In the genomic region with DNA sequence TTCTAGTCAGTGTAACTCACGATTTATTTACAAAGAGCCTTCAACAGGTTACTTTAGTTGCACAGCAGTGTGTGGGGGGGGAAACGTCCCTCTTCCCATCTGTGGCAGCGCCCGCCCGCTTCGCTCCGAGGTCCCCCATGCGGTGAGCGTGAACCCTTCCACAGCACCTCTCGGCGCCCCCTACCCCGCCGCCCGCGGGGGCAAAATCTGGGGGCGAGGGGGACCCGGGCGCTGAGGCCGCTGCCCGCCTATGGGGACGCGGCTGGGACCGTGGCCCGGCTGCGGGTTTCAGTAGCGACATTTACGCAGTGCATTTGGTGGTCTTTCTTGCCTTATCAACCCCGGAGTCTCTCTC, we compare ENCODE assay signal across 16 cellular contexts. TPM values are rescaled to one million over a fixed set of nuclear protein-coding genes. Genes with fewer than 3 reads are reported as not detected.
DNase-seq lines count a peak whose midpoint lies in the region; ATAC-seq, FAIRE-seq and TF ChIP-seq lines count a peak whose summit lies in the region.
"Had no signal": no experiment of that assay in that cellular context is flagged by ENCODE, and none has a peak within 500 bp of the region (broad histone marks: within the 10 kb centered on the region; RNA-seq: fewer than 3 reads in every experiment).

No MANE protein-coding gene starts in this region.

- no peak for TF ChIP-seq RAD21 in HepG2 (CRISPR knock-in tag; IDR thresholded peaks at IDR 0.05)

- BruUV-seq in HepG2 (replicated peaks; lab: Mats Ljungman, UMichigan): no TSS peak

- H3K9ac ChIP-seq in HepG2 (ENCODE audit: insufficient read depth, low read depth, low read length): no peak overlapping the region

- no peak for ATAC-seq in stimulated activated naive B cell treated with anti-CD40 and anti-IgM and Interleukin-4, amounts not matched to agents 10 μg/mL and 1 μg/mL and 100 μg/mL, for 72 hours (replicated peaks)
- ATAC-seq in GM18519 (IDR thresholded peaks at IDR 0.05; ENCODE audit: low FRiP score, unreplicated experiment): no peak
- no peak for ATAC-seq in HepG2
- ATAC-seq: gastrocnemius medialis; stimulated activated memory B cell treated with anti-CD40 and anti-IgM and Interleukin-4, amounts not matched to agents 10 μg/mL and 1 μg/mL and 100 μg/mL, for 72 hours had no signal

- POLR2A ChIA-PET in HepG2 (lab: Yijun Ruan, JAX): no interaction called here

- no peak for FAIRE-seq in HepG2 (lab: Jason Lieb, UNC)

- no peaks in the 10 kb centered on the region for H3K4me1 ChIP-seq in HepG2 (ENCODE audit: insufficient read depth, low read length)

- no peaks in the 10 kb centered on the region for H3K9me3 ChIP-seq in HepG2 (ENCODE audit: low read length)
- H3K9me3 ChIP-seq: gastrocnemius medialis had no signal

- H3K4me2 ChIP-seq in HepG2 (ENCODE audit: low read depth, low read length): no peak overlapping the region

- TF ChIP-seq EP300 in HepG2 (IDR thresholded peaks at IDR 0.05; ENCODE audit: low read depth in 2 of 2, low read length in 2 of 2) (no peak), HepG2 (CRISPR knock-in tag; IDR thresholded peaks at IDR 0.05; ENCODE audit: borderline replicate concordance) (no peak)

- H3K27me3 Mint-ChIP-seq in stimulated activated naive B cell treated with anti-CD40 and anti-IgM and Interleukin-4, amounts not matched to agents 10 μg/mL and 1 μg/mL and 100 μg/mL, for 72 hours: peaks cover 66 to 83% of the 10 kb centered on the region in 2 donors

- TF ChIP-seq POLR2A in HepG2 (IDR thresholded peaks at IDR 0.05; ENCODE audit: insufficient read depth in 1 of 2, low read depth in 2 of 2, low read length in 2 of 2): no peak

- H3K36me3 ChIP-seq in HepG2 (replicated peaks in 1 of 2; ENCODE audit: control insufficient read depth in 1 of 2, insufficient read depth in 2 of 2, low read length in 2 of 2): no peaks in the 10 kb centered on the region
- H3K36me3 ChIP-seq: gastrocnemius medialis had no signal

- peaks cover 2 to 57% of the 10 kb centered on the region in 2 experiments; a peak in 4 of 5 replicates for H3K27me3 ChIP-seq in HepG2 (ENCODE audit: control insufficient read depth in 1 of 2, insufficient read depth in 2 of 2, low read length in 2 of 2)

- TF ChIP-seq CTCF in coronary artery (IDR thresholded peaks at IDR 0.05): no peak
- no peak for TF ChIP-seq CTCF in HepG2 (CRISPR knock-in tag; IDR thresholded peaks at IDR 0.05)

- DNase-seq in NCI-H82 (lab: John Stamatoyannopoulos, UW) (peak; percentile 9), NCI-H82 treated with DMSO at 0.1 percent for 48 hours (lab: John Stamatoyannopoulos, UW; ENCODE audit: unreplicated experiment) (no peak), coronary artery (ENCODE audit: low spot score) (no peak), left kidney (ENCODE audit: low read depth, low spot score) (peak; percentile 37), HepG2 (ENCODE audit: low spot score) (no peak), midbrain (lab: John Stamatoyannopoulos, UW) (no peak)
- no peak for DNase-seq in stimulated activated naive B cell treated with anti-CD40 and anti-IgM and Interleukin-4, amounts not matched to agents 10 μg/mL and 1 μg/mL and 100 μg/mL, for 72 hours
- DNase-seq: activated CD4-positive, alpha-beta memory T cell treated with anti-CD3 and anti-CD28 coated beads for 36 hours; activated T-cell treated with anti-CD3 and anti-CD28 coated beads, Interleukin-2, amount 50 U/mL, for 24 hours; caudate nucleus; gastrocnemius medialis; NCI-H187 treated with DMSO at 0.1 percent for 48 hours; NCI-H524 treated with DMSO at 0.1 percent for 48 hours had no signal

- no peak overlapping the region for H2AFZ ChIP-seq in HepG2 (ENCODE audit: low read length)

- intact Hi-C loops in HepG2 (cut with micrococcal nuclease; ENCODE audit: unreplicated experiment): no loop called here

- in situ Hi-C loops in HepG2 (cut with HindIII; ENCODE audit: extremely low pct_ligation_motif_present, low pct_unique_long_range_greater_than_20kb): no loop called here

- H3K4me1 Mint-ChIP-seq in stimulated activated naive B cell treated with anti-CD40 and anti-IgM and Interleukin-4, amounts not matched to agents 10 μg/mL and 1 μg/mL and 100 μg/mL, for 72 hours: peaks cover 10 to 18% of the 10 kb centered on the region in 2 donors

- H3K79me2 ChIP-seq in HepG2 (ENCODE audit: insufficient read depth, low read length): no peaks in the 10 kb centered on the region

- H3K4me3 Mint-ChIP-seq in stimulated activated naive B cell treated with anti-CD40 and anti-IgM and Interleukin-4, amounts not matched to agents 10 μg/mL and 1 μg/mL and 100 μg/mL, for 72 hours: peak overlapping the region in 1 of 2 donors; percentile 63

- H3K36me3 Mint-ChIP-seq in stimulated activated naive B cell treated with anti-CD40 and anti-IgM and Interleukin-4, amounts not matched to agents 10 μg/mL and 1 μg/mL and 100 μg/mL, for 72 hours: peaks cover 3 to 11% of the 10 kb centered on the region in 2 donors
- H3K36me3 Mint-ChIP-seq: stimulated activated memory B cell treated with anti-CD40 and anti-IgM and Interleukin-4, amounts not matched to agents 10 μg/mL and 1 μg/mL and 100 μg/mL, for 72 hours had no signal

- CTCF ChIA-PET in HepG2 (lab: Yijun Ruan, JAX; ENCODE audit: low intra/inter-chr PET ratio, low total read pairs): no interaction called here

- 61% methylated on average over 21 of the region's 28 CpGs for WGBS in HepG2 (ENCODE audit: low lambda C conversion rate)

- H3K27ac ChIP-seq in coronary artery (no peak overlapping the region), HepG2 (ENCODE audit: extremely low read length, insufficient read depth, low read length) (no peak overlapping the region)
- H3K27ac ChIP-seq: C4-2B, gastrocnemius medialis had no signal

- peak overlapping the region; percentile 47 for H3K27ac Mint-ChIP-seq in stimulated activated naive B cell treated with anti-CD40 and anti-IgM and Interleukin-4, amounts not matched to agents 10 μg/mL and 1 μg/mL and 100 μg/mL, for 72 hours
- H3K27ac Mint-ChIP-seq: activated CD4-positive, alpha-beta memory T cell treated with anti-CD3 and anti-CD28 coated beads for 36 hours; stimulated activated memory B cell treated with anti-CD40 and anti-IgM and Interleukin-4, amounts not matched to agents 10 μg/mL and 1 μg/mL and 100 μg/mL, for 72 hours had no signal

- peaks cover 3 to 5% of the 10 kb centered on the region in 2 donors for H3K9me3 Mint-ChIP-seq in stimulated activated naive B cell treated with anti-CD40 and anti-IgM and Interleukin-4, amounts not matched to agents 10 μg/mL and 1 μg/mL and 100 μg/mL, for 72 hours
- H3K9me3 Mint-ChIP-seq: stimulated activated memory B cell treated with anti-CD40 and anti-IgM and Interleukin-4, amounts not matched to agents 10 μg/mL and 1 μg/mL and 100 μg/mL, for 72 hours had no signal

- no peaks in the 10 kb centered on the region for H4K20me1 ChIP-seq in HepG2 (ENCODE audit: insufficient read depth, low read length)

- H3K4me3 ChIP-seq in coronary artery (peak overlapping the region; percentile 30), HepG2 (replicated peaks in 1 of 3; ENCODE audit: insufficient read depth in 1 of 3, low read depth in 2 of 3, low read length in 3 of 3) (no peak overlapping the region)

TF ChIP-seq in HepG2, 621 proteins besides CTCF, POLR2A, EP300 and RAD21:
- TF ChIP-seq MEIS2 (CRISPR knock-in tag; IDR thresholded peaks at IDR 0.05) (no peak), ZNF577 (CRISPR knock-in tag; IDR thresholded peaks at IDR 0.05; ENCODE audit: borderline replicate concordance, low read depth) (no peak), HNRNPH1 (optimal IDR thresholded peaks at IDR 0.05; ENCODE audit: low read depth, low read length) (no peak), EHMT2 (IDR thresholded peaks at IDR 0.05; ENCODE audit: borderline replicate concordance, low read depth, low read length) (no peak), CENPX (CRISPR knock-in tag; IDR thresholded peaks at IDR 0.05) (no peak), KLF13 (CRISPR knock-in tag; IDR thresholded peaks at IDR 0.05) (no peak), ZNF644 (CRISPR knock-in tag; IDR thresholded peaks at IDR 0.05; ENCODE audit: low read depth) (no peak), TRIM24 (CRISPR knock-in tag; IDR thresholded peaks at IDR 0.05) (no peak), RFX5 (IDR thresholded peaks at IDR 0.05; ENCODE audit: low read depth, low read length) (no peak), SP1 (IDR thresholded peaks at IDR 0.05) (no peak), SP1 (CRISPR knock-in tag; IDR thresholded peaks at IDR 0.05) (no peak)
- TF ChIP-seq, protein P1, sequence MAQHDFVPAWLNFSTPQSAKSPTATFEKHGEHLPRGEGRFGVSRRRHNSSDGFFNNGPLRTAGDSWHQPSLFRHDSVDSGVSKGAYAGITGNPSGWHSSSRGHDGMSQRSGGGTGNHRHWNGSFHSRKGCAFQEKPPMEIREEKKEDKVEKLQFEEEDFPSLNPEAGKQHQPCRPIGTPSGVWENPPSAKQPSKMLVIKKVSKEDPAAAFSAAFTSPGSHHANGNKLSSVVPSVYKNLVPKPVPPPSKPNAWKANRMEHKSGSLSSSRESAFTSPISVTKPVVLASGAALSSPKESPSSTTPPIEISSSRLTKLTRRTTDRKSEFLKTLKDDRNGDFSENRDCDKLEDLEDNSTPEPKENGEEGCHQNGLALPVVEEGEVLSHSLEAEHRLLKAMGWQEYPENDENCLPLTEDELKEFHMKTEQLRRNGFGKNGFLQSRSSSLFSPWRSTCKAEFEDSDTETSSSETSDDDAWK (CRISPR knock-in tag; IDR thresholded peaks at IDR 0.05): no peak

RNA-seq across cellular contexts. Expression of a gene that starts 6.4 kb away (rescaled TPM):
- total RNA-seq in HepG2 (2016; rRNA removed; fragmentation: Illumina TruSeq; extraction: Trizol): not detected in 2 replicates
- not detected in 2 replicates for total RNA-seq in HepG2 (2016; cell fraction: cytosol; rRNA removed; fragmentation: Illumina TruSeq; extraction: Trizol; ENCODE audit: low read depth)
- not detected in 2 replicates for total RNA-seq in HepG2 (2016; cell fraction: insoluble cytoplasmic fraction; rRNA removed; fragmentation: Illumina TruSeq; extraction: Trizol)
- not detected in 2 replicates for total RNA-seq in HepG2 (2016; cell fraction: membrane; rRNA removed; fragmentation: Illumina TruSeq; extraction: Trizol)
- not detected in 2 replicates for total RNA-seq in HepG2 (2016; cell fraction: nucleus; rRNA removed; fragmentation: Illumina TruSeq; extraction: Trizol)
- polyA plus RNA-seq in HepG2 (2011; rRNA removed): not detected in 2 replicates
- not detected in 2 replicates for polyA plus RNA-seq in HepG2 (2011; cell fraction: cytosol; rRNA removed)
- polyA plus RNA-seq in HepG2 (2011; cell fraction: nucleus; rRNA removed): not detected in 2 replicates
- polyA plus RNA-seq in HepG2 (2012): not detected in 2 replicates
- polyA plus RNA-seq in HepG2 (2016; cell fraction: cytosol; fragmentation: Illumina TruSeq; extraction: Trizol; ENCODE audit: low read depth): not detected in 2 replicates
- polyA plus RNA-seq in HepG2 (2016; cell fraction: insoluble cytoplasmic fraction; fragmentation: Illumina TruSeq; extraction: Trizol; ENCODE audit: low read depth): not detected in 2 replicates
- polyA plus RNA-seq in HepG2 (2016; cell fraction: membrane; fragmentation: Illumina TruSeq; extraction: Trizol; ENCODE audit: low read depth): not detected in 2 replicates
- not detected in 2 replicates for polyA plus RNA-seq in HepG2 (2016; cell fraction: nucleus; fragmentation: Illumina TruSeq; extraction: Trizol; ENCODE audit: insufficient read depth, low read depth)
- polyA minus RNA-seq in HepG2 (2011; rRNA and poly(A)+ RNA removed; ENCODE audit: low replicate concordance): not detected in 2 replicates
- polyA minus RNA-seq in HepG2 (2011; cell fraction: cytosol; rRNA and poly(A)+ RNA removed): not detected in 2 replicates
- not detected in 2 replicates for polyA minus RNA-seq in HepG2 (2011; cell fraction: nucleus; rRNA and poly(A)+ RNA removed)
- total RNA-seq: activated CD4-positive, alpha-beta memory T cell treated with anti-CD3 and anti-CD28 coated beads for 36 hours; gastrocnemius medialis had no signal

Comparison
In these comparisons a context has a peak if more than half of its experiments do, and no peak if none do; other contexts are left out.
1. DNase-seq: peak in NCI-H82 (single experiment) and left kidney (single experiment); none in NCI-H82 treated with DMSO at 0.1 percent for 48 hours (single experiment), coronary artery (single experiment), stimulated activated naive B cell treated with anti-CD40 and anti-IgM and Interleukin-4, amounts not matched to agents 10 μg/mL and 1 μg/mL and 100 μg/mL, for 72 hours (single experiment), HepG2 (single experiment) and midbrain (single experiment).